18 cellular contexts compared by ENCODE assay signal in the genomic region with DNA sequence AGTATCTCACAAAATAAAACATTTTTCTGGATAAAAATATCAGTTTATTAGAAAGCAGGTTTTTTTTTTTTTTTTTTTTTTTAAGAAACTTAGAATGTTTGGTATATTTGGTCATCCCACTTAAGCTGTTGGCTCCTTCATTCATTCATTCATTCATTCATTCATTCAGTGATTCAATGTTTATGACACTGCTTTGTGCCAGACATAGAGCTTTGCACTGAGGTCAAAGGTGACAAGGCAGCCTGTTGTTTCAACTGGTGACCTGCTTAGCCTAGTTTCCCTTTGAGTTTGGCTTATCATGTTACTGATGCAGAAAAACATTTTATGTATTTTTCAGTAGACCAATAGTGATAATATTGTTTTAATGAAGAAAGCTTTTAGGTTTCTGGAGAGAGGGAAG.
"Had no signal": no experiment of that assay in that cellular context is flagged by ENCODE, and none has a peak within 500 bp of the region (broad histone marks: within the 10 kb centered on the region; RNA-seq: fewer than 3 reads in every experiment).

No MANE protein-coding gene starts in this region.

- FAIRE-seq: endometrium, kidney had no signal

- ATAC-seq: esophagus mucosa; stimulated activated memory B cell treated with anti-CD40 and anti-IgM and Interleukin-4, amounts not matched to agents 10 μg/mL and 1 μg/mL and 100 μg/mL, for 72 hours had no signal

- H3K36me3 ChIP-seq: prostate gland had no signal

- H3K4me1 ChIP-seq: prostate gland had no signal

- H3K27ac Mint-ChIP-seq: activated CD4-positive, alpha-beta T cell treated with anti-CD3 and anti-CD28 coated beads, Interleukin-2, amount 10 ng/mL, durations not matched to agents 24 days and 14 days; activated naive CD8-positive, alpha-beta T cell treated with anti-CD3 and anti-CD28 coated beads, Interleukin-2, amount 10 ng/mL, durations not matched to agents 7 days and 5 days; dendritic cell treated with granulocyte-macrophage colony-stimulating factor and Interleukin-4, amounts not matched to agents 40 ng/mL and 50 ng/mL, for 4 days; stimulated activated memory B cell treated with anti-CD40 and anti-IgM and Interleukin-4, amounts not matched to agents 10 μg/mL and 1 μg/mL and 100 μg/mL, for 72 hours had no signal

- DNase-seq: activated CD4-positive, alpha-beta T cell treated with anti-CD3 and anti-CD28 coated beads, Interleukin-2, amount 10 ng/mL, durations not matched to agents 24 days and 14 days; activated gamma-delta T cell treated with Interleukin-2 at 50 U/mL for 16 hours; activated naive CD8-positive, alpha-beta T cell treated with anti-CD3 and anti-CD28 coated beads, Interleukin-2, amount 10 ng/mL, durations not matched to agents 7 days and 5 days; cerebellar nuclear complex; hypothalamus; kidney; midbrain; stimulated activated CD4-positive, alpha-beta T cell treated with anti-CD3 and anti-CD28 coated beads, Interleukin-2, amount 100 ng/mL, for 48 hours; T-helper 2 cell; transverse colon had no signal

- H3K9me3 Mint-ChIP-seq: activated CD4-positive, alpha-beta T cell treated with anti-CD3 and anti-CD28 coated beads, Interleukin-2, amount 10 ng/mL, durations not matched to agents 24 days and 14 days; activated naive CD8-positive, alpha-beta T cell treated with anti-CD3 and anti-CD28 coated beads, Interleukin-2, amount 10 ng/mL, durations not matched to agents 7 days and 5 days; dendritic cell treated with granulocyte-macrophage colony-stimulating factor and Interleukin-4, amounts not matched to agents 40 ng/mL and 50 ng/mL, for 4 days; neural crest cell; stimulated activated memory B cell treated with anti-CD40 and anti-IgM and Interleukin-4, amounts not matched to agents 10 μg/mL and 1 μg/mL and 100 μg/mL, for 72 hours had no signal

- H3K27me3 Mint-ChIP-seq: activated CD4-positive, alpha-beta T cell treated with anti-CD3 and anti-CD28 coated beads, Interleukin-2, amount 10 ng/mL, durations not matched to agents 24 days and 14 days; activated naive CD8-positive, alpha-beta T cell treated with anti-CD3 and anti-CD28 coated beads, Interleukin-2, amount 10 ng/mL, durations not matched to agents 7 days and 5 days; brain; dendritic cell treated with granulocyte-macrophage colony-stimulating factor and Interleukin-4, amounts not matched to agents 40 ng/mL and 50 ng/mL, for 4 days; stimulated activated memory B cell treated with anti-CD40 and anti-IgM and Interleukin-4, amounts not matched to agents 10 μg/mL and 1 μg/mL and 100 μg/mL, for 72 hours had no signal

- H3K4me3 Mint-ChIP-seq: activated CD4-positive, alpha-beta T cell treated with anti-CD3 and anti-CD28 coated beads, Interleukin-2, amount 10 ng/mL, durations not matched to agents 24 days and 14 days; activated naive CD8-positive, alpha-beta T cell treated with anti-CD3 and anti-CD28 coated beads, Interleukin-2, amount 10 ng/mL, durations not matched to agents 7 days and 5 days; dendritic cell treated with granulocyte-macrophage colony-stimulating factor and Interleukin-4, amounts not matched to agents 40 ng/mL and 50 ng/mL, for 4 days; neural crest cell; stimulated activated memory B cell treated with anti-CD40 and anti-IgM and Interleukin-4, amounts not matched to agents 10 μg/mL and 1 μg/mL and 100 μg/mL, for 72 hours had no signal

- H3K4me3 ChIP-seq: prostate gland, transverse colon, vagina had no signal

- H3K27ac ChIP-seq: prostate gland, transverse colon, vagina had no signal

- H3K27me3 ChIP-seq: transverse colon, vagina had no signal

- H3K4me1 Mint-ChIP-seq: activated naive CD8-positive, alpha-beta T cell treated with anti-CD3 and anti-CD28 coated beads, Interleukin-2, amount 10 ng/mL, durations not matched to agents 7 days and 5 days had no signal

- H3K9me3 ChIP-seq: prostate gland, transverse colon, vagina had no signal
